In the genomic region with DNA sequence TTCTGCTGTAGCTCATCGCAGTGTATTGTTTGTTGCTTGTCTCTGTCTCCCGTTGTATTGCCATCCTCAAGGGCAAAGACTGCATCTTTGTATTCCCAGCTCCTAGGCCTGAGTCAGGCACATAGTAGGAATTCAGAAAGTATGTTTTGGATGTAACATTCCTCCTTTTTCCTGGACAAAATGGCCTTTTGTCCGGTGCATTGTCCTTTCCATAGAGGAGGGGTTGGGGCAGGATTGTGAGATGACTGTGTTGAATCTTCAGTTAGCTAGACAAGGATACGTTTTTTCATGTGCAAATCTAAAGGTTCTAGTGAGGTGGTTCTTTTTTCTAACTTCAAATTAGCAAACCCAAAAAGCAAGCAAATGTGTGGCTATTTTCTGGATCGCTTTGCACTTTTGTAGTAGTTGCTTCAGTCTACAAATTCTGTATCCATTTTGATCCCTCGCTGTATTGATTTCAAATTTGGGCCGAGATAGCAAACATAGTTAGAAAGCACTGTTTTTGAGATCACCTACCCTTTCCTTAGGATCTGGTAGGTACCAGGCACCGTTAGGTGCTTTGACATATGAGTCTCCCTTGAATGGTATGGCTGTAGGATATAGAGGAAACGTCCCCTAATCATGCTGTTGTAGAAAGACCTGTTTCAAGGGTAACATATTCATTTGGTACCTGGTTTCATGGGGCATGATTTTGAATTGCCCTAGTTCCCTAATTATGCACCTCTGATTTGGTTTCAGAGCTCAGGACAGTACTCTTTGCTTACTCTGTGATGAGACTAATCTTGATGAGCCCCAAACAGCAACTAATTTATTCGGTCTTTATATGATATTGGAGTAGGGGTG, we compare ENCODE assay signal across 2 cellular contexts.
TF ChIP-seq lines count a peak whose summit lies in the region.

No MANE protein-coding gene starts in this region.

TF ChIP-seq in H1, 55 proteins besides CTCF, POLR2A, EP300 and RAD21:
- TF ChIP-seq KDM1A (IDR thresholded peaks at IDR 0.05; ENCODE audit: borderline replicate concordance, low read length): no peak
- TF ChIP-seq FOSL1 (IDR thresholded peaks at IDR 0.05; ENCODE audit: insufficient read depth, low read depth, low read length): no peak
- no peak for TF ChIP-seq RFX5 (IDR thresholded peaks at IDR 0.05; ENCODE audit: borderline replicate concordance, low read depth, low read length)
- no peak for TF ChIP-seq ZNF274 (IDR thresholded peaks at IDR 0.05; ENCODE audit: borderline replicate concordance, extremely low read depth, low read length)
- TF ChIP-seq TAF7 (optimal IDR thresholded peaks at IDR 0.05; ENCODE audit: borderline replicate concordance, low read depth, low read length): no peak
- TF ChIP-seq, protein P1, sequence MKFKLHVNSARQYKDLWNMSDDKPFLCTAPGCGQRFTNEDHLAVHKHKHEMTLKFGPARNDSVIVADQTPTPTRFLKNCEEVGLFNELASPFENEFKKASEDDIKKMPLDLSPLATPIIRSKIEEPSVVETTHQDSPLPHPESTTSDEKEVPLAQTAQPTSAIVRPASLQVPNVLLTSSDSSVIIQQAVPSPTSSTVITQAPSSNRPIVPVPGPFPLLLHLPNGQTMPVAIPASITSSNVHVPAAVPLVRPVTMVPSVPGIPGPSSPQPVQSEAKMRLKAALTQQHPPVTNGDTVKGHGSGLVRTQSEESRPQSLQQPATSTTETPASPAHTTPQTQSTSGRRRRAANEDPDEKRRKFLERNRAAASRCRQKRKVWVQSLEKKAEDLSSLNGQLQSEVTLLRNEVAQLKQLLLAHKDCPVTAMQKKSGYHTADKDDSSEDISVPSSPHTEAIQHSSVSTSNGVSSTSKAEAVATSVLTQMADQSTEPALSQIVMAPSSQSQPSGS (IDR thresholded peaks at IDR 0.05; ENCODE audit: low read length): no peak
- no peak for TF ChIP-seq CEBPB (IDR thresholded peaks at IDR 0.05; ENCODE audit: low read depth, low read length)
- no peak for TF ChIP-seq CREB1 (IDR thresholded peaks at IDR 0.05)

TF ChIP-seq in neural cell, 6 proteins besides CTCF, POLR2A, EP300 and RAD21:
- TF ChIP-seq, protein P2, sequence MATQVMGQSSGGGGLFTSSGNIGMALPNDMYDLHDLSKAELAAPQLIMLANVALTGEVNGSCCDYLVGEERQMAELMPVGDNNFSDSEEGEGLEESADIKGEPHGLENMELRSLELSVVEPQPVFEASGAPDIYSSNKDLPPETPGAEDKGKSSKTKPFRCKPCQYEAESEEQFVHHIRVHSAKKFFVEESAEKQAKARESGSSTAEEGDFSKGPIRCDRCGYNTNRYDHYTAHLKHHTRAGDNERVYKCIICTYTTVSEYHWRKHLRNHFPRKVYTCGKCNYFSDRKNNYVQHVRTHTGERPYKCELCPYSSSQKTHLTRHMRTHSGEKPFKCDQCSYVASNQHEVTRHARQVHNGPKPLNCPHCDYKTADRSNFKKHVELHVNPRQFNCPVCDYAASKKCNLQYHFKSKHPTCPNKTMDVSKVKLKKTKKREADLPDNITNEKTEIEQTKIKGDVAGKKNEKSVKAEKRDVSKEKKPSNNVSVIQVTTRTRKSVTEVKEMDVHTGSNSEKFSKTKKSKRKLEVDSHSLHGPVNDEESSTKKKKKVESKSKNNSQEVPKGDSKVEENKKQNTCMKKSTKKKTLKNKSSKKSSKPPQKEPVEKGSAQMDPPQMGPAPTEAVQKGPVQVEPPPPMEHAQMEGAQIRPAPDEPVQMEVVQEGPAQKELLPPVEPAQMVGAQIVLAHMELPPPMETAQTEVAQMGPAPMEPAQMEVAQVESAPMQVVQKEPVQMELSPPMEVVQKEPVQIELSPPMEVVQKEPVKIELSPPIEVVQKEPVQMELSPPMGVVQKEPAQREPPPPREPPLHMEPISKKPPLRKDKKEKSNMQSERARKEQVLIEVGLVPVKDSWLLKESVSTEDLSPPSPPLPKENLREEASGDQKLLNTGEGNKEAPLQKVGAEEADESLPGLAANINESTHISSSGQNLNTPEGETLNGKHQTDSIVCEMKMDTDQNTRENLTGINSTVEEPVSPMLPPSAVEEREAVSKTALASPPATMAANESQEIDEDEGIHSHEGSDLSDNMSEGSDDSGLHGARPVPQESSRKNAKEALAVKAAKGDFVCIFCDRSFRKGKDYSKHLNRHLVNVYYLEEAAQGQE (IDR thresholded peaks at IDR 0.05; ENCODE audit: borderline replicate concordance): no peak
- TF ChIP-seq POLR2AphosphoS5 (IDR thresholded peaks at IDR 0.05) (no peak), MXI1 (conservative IDR thresholded peaks at IDR 0.05; ENCODE audit: poor library complexity, severe bottlenecking) (no peak), EZH2 (IDR thresholded peaks at IDR 0.05; ENCODE audit: borderline replicate concordance, insufficient read depth, low read length, poor library complexity, severe bottlenecking) (no peak), TAF1 (IDR thresholded peaks at IDR 0.05; ENCODE audit: low read depth) (no peak), SMC3 (conservative IDR thresholded peaks at IDR 0.05; ENCODE audit: poor library complexity) (no peak)
